In genomic region chr2:121099329-121100318, GRCh38 we compare ENCODE assay signal across 9 cellular contexts.
DNase-seq lines count a peak whose midpoint lies in the region; ATAC-seq, FAIRE-seq and TF ChIP-seq lines count a peak whose summit lies in the region.
"Had no signal": no experiment of that assay in that cellular context is flagged by ENCODE, and none has a peak within 500 bp of the region (broad histone marks: within the 10 kb centered on the region; RNA-seq: fewer than 3 reads in every experiment).

No MANE protein-coding gene starts in this region.

- TF ChIP-seq EP300 in HepG2 (IDR thresholded peaks at IDR 0.05; ENCODE audit: low read depth in 2 of 2, low read length in 2 of 2): no peak
- no peak for TF ChIP-seq EP300 in HepG2 (CRISPR knock-in tag; IDR thresholded peaks at IDR 0.05; ENCODE audit: borderline replicate concordance)

- H3K36me3 ChIP-seq in BJ (ENCODE audit: control insufficient read depth, insufficient read depth, low read length) (no peaks in the 10 kb centered on the region), HepG2 (replicated peaks in 1 of 2; ENCODE audit: control insufficient read depth in 1 of 2, insufficient read depth in 2 of 2, low read length in 2 of 2) (no peaks in the 10 kb centered on the region), uterus (no peaks in the 10 kb centered on the region)

- no peak overlapping the region for H3K4me2 ChIP-seq in HepG2 (ENCODE audit: low read depth, low read length)

- ATAC-seq in HepG2 (peak; percentile 62), HG02852 (IDR thresholded peaks at IDR 0.05; ENCODE audit: unreplicated experiment) (no peak)

- DNase-seq in BJ (ENCODE audit: low read depth): no peak
- no peak for DNase-seq in HFF-Myc (ENCODE audit: extremely low read depth, low read depth)
- no peak for DNase-seq in astrocyte of the spinal cord (ENCODE audit: low read depth, low spot score)
- DNase-seq in HepG2 (ENCODE audit: low spot score): no peak
- DNase-seq in nephron progenitor cell: no peak
- no peak for DNase-seq in uterus
- DNase-seq in middle frontal gyrus (ENCODE audit: extremely low spot score, low spot score): no peak
- DNase-seq: SIG-M5 had no signal

- H3K27me3 ChIP-seq in BJ (ENCODE audit: control insufficient read depth, insufficient read depth, low read length) (peaks cover 17% of the 10 kb centered on the region), HepG2 (ENCODE audit: control insufficient read depth in 1 of 2, insufficient read depth in 2 of 2, low read length in 2 of 2) (peaks cover 16 to 57% of the 10 kb centered on the region in 2 experiments; a peak in 3 of 5 replicates), uterus (no peaks in the 10 kb centered on the region)

- H3K36me3 Mint-ChIP-seq in nephron progenitor cell (ENCODE audit: low read depth): no peaks in the 10 kb centered on the region

- no peak overlapping the region for H3K4me3 ChIP-seq in BJ (ENCODE audit: low read depth, low read length)
- no peak overlapping the region for H3K4me3 ChIP-seq in HFF-Myc (replicated peaks; ENCODE audit: low read depth, low read length)
- H3K4me3 ChIP-seq in astrocyte of the spinal cord (ENCODE audit: low read depth, low read length): no peak overlapping the region
- H3K4me3 ChIP-seq in HepG2 (replicated peaks in 1 of 3; ENCODE audit: insufficient read depth in 1 of 3, low read depth in 2 of 3, low read length in 3 of 3): no peak overlapping the region
- no peak overlapping the region for H3K4me3 ChIP-seq in uterus

- peaks cover 49% of the 10 kb centered on the region for H3K27me3 Mint-ChIP-seq in nephron progenitor cell (ENCODE audit: low read depth, poor library complexity)

- no peak for TF ChIP-seq POLR2A in HepG2 (IDR thresholded peaks at IDR 0.05; ENCODE audit: insufficient read depth in 1 of 2, low read depth in 2 of 2, low read length in 2 of 2)
- no peak for TF ChIP-seq POLR2A in uterus (IDR thresholded peaks at IDR 0.05)

- TF ChIP-seq CTCF in BJ (IDR thresholded peaks at IDR 0.05; ENCODE audit: insufficient read depth, low read depth, low read length) (peak; percentile 57), HFF-Myc (IDR thresholded peaks at IDR 0.05; ENCODE audit: low read depth, low read length, missing control alignments) (peak; percentile 33), astrocyte of the spinal cord (IDR thresholded peaks at IDR 0.05; ENCODE audit: low read depth, low read length) (peak; percentile 57), HepG2 (CRISPR knock-in tag; IDR thresholded peaks at IDR 0.05) (peak; percentile 61), nephron progenitor cell (IDR thresholded peaks at IDR 0.05) (no peak), uterus (IDR thresholded peaks at IDR 0.05) (no peak)

- CTCF ChIA-PET in BJ (lab: Yijun Ruan, JAX): interaction anchor here (1.1 to 14.5 kb wide), 4 partner anchors 7 to 260 kb away, joined by 3 to 163 read pairs (median 4); no protein-coding TSS in a partner anchor
- CTCF ChIA-PET in HepG2 (lab: Yijun Ruan, JAX; ENCODE audit: low intra/inter-chr PET ratio, low total read pairs): interaction anchor here (1.2 kb wide), 1 partner anchor 15 kb away, joined by 3 read pairs; no protein-coding TSS in a partner anchor

- H3K27ac Mint-ChIP-seq in nephron progenitor cell: no peak overlapping the region

- FAIRE-seq in HepG2 (lab: Jason Lieb, UNC): no peak

- TF ChIP-seq RAD21 in HepG2 (CRISPR knock-in tag; IDR thresholded peaks at IDR 0.05): no peak

- POLR2A ChIA-PET in BJ (lab: Charles Lee): no interaction called here
- POLR2A ChIA-PET in HepG2 (lab: Yijun Ruan, JAX): no interaction called here

- no peaks in the 10 kb centered on the region for H3K9me3 ChIP-seq in HepG2 (ENCODE audit: low read length)
- no peaks in the 10 kb centered on the region for H3K9me3 ChIP-seq in uterus

- no peaks in the 10 kb centered on the region for H3K79me2 ChIP-seq in HepG2 (ENCODE audit: insufficient read depth, low read length)

- in situ Hi-C loops in astrocyte of the spinal cord (cut with HindIII; ENCODE audit: low sequenced_read_pairs) (no loop called here), HepG2 (cut with HindIII; ENCODE audit: extremely low pct_ligation_motif_present, low pct_unique_long_range_greater_than_20kb) (loop anchor here (10.0 kb wide), 2 partner anchors 225 to 255 kb away; no protein-coding TSS in a partner anchor)

- intact Hi-C loops in HepG2 (cut with micrococcal nuclease; ENCODE audit: unreplicated experiment): no loop called here
- intact Hi-C loops in uterus (cut with DNase I; ENCODE audit: low total_unique reads): no loop called here

- H4K20me1 ChIP-seq in HepG2 (ENCODE audit: insufficient read depth, low read length): no peaks in the 10 kb centered on the region

- H3K9me3 Mint-ChIP-seq in nephron progenitor cell: no peaks in the 10 kb centered on the region

- H3K4me1 ChIP-seq in HepG2 (ENCODE audit: insufficient read depth, low read length) (no peaks in the 10 kb centered on the region), uterus (no peaks in the 10 kb centered on the region)

- BruUV-seq in HepG2 (replicated peaks; lab: Mats Ljungman, UMichigan): no TSS peak

- no peak overlapping the region for H3K9ac ChIP-seq in HepG2 (ENCODE audit: insufficient read depth, low read depth, low read length)

- H3K4me3 Mint-ChIP-seq in nephron progenitor cell: no peak overlapping the region

- no peak overlapping the region for H2AFZ ChIP-seq in HepG2 (ENCODE audit: low read length)

- H3K27ac ChIP-seq in HepG2 (ENCODE audit: extremely low read length, insufficient read depth, low read length) (no peak overlapping the region), uterus (no peak overlapping the region)

- WGBS in HepG2 (ENCODE audit: low lambda C conversion rate): 38% methylated on average over 7 of the region's 8 CpGs

- no peaks in the 10 kb centered on the region for H3K4me1 Mint-ChIP-seq in nephron progenitor cell

TF ChIP-seq in HepG2, 621 proteins besides CTCF, POLR2A, EP300 and RAD21 (continues in another document):
- TF ChIP-seq TRIM22 (IDR thresholded peaks at IDR 0.05) (no peak), EZH2 (conservative IDR thresholded peaks at IDR 0.05; ENCODE audit: low read depth, low read length) (0 out of 2 replicates have a peak, but pooled peaks have one; percentile 24), SP1 (IDR thresholded peaks at IDR 0.05) (no peak), SP1 (CRISPR knock-in tag; IDR thresholded peaks at IDR 0.05) (no peak), ZNF660 (CRISPR knock-in tag; IDR thresholded peaks at IDR 0.05; ENCODE audit: borderline replicate concordance, low read depth) (no peak), ZNF414 (CRISPR knock-in tag; IDR thresholded peaks at IDR 0.05) (no peak), PRMT3 (CRISPR knock-in tag; IDR thresholded peaks at IDR 0.05; ENCODE audit: borderline replicate concordance, low read depth) (no peak), IRF9 (CRISPR knock-in tag; IDR thresholded peaks at IDR 0.05; ENCODE audit: borderline replicate concordance) (no peak), ZNF512B (CRISPR knock-in tag; IDR thresholded peaks at IDR 0.05; ENCODE audit: borderline replicate concordance) (no peak), ZNF672 (CRISPR knock-in tag; IDR thresholded peaks at IDR 0.05) (no peak), XRCC5 (optimal IDR thresholded peaks at IDR 0.05; ENCODE audit: low read length) (peak; percentile 52), ZNF546 (CRISPR knock-in tag; conservative IDR thresholded peaks at IDR 0.05) (no peak), ZKSCAN1 (IDR thresholded peaks at IDR 0.05; ENCODE audit: low read length) (no peak)

Comparison
In these comparisons a context has a peak if more than half of its experiments do, and no peak if none do; other contexts are left out.
1. CTCF ChIP-seq: peak in BJ (single experiment), HFF-Myc (single experiment), astrocyte of the spinal cord (single experiment) and HepG2 (single experiment); none in nephron progenitor cell (single experiment) and uterus (0 of 4).